ENCODE assay signal across 9 cellular contexts in genomic region chr12:121144416-121144914, GRCh38. TPM values are rescaled to one million over a fixed set of nuclear protein-coding genes. Genes with fewer than 3 reads are reported as not detected.
DNase-seq lines count a peak whose midpoint lies in the region; ATAC-seq, FAIRE-seq and TF ChIP-seq lines count a peak whose summit lies in the region.
"Had no signal": no experiment of that assay in that cellular context is flagged by ENCODE, and none has a peak within 500 bp of the region (broad histone marks: within the 10 kb centered on the region; RNA-seq: fewer than 3 reads in every experiment).

No MANE protein-coding gene starts in this region.

- H3K9ac ChIP-seq in K562 (ENCODE audit: insufficient read depth in 1 of 2, low read depth in 2 of 2, low read length in 2 of 2): no peak overlapping the region

- no TSS peak for BruUV-seq in K562 (replicated peaks; lab: Mats Ljungman, UMichigan)

- intact Hi-C loops in K562 (cut with micrococcal nuclease): no loop called here
- intact Hi-C loops in naive thymus-derived CD4-positive, alpha-beta T cell (cut with micrococcal nuclease): loop anchor here (1.0 to 2.0 kb wide), 2 partner anchors 15 to 16 kb away; no protein-coding TSS in a partner anchor

- peak overlapping the region; percentile 40; the same call in 1 of the 3 replicates for H3K27ac ChIP-seq in K562 (ENCODE audit: extremely low read depth, low read depth, low read length)
- no peak overlapping the region for H3K27ac ChIP-seq in naive thymus-derived CD4-positive, alpha-beta T cell (ENCODE audit: low read depth, low read length)

- 31% methylated on average over 3 of the region's 3 CpGs for WGBS in K562 (ENCODE audit: insufficient coverage, low coverage, missing lambda C conversion rate)

- H3K27me3 Mint-ChIP-seq in naive thymus-derived CD4-positive, alpha-beta T cell: no peaks in the 10 kb centered on the region

- POLR2A ChIA-PET in K562 (lab: Yijun Ruan, JAX): interaction anchor here (2.7 kb wide), 1 partner anchor 10 kb away, joined by 14 read pairs; no protein-coding TSS in a partner anchor
- POLR2A ChIA-PET in naive thymus-derived CD4-positive, alpha-beta T cell (lab: Charles Lee): no interaction called here

- no peaks in the 10 kb centered on the region for H4K20me1 ChIP-seq in K562 (replicated peaks; ENCODE audit: control insufficient read depth, insufficient read depth, low read length)

- peaks cover 14 to 30% (median 19%) of the 10 kb centered on the region in 7 donors for H3K4me1 Mint-ChIP-seq in naive thymus-derived CD4-positive, alpha-beta T cell

- peak overlapping the region; percentile 49; the same call in 1 of the 2 replicates for H2AFZ ChIP-seq in K562 (ENCODE audit: low read depth, low read length)

- in situ Hi-C loops in K562 (cut with MboI): no loop called here

- FAIRE-seq in K562 (lab: Jason Lieb, UNC): no peak

- CTCF ChIA-PET in K562 (lab: Yijun Ruan, JAX; ENCODE audit: low intra/inter-chr PET ratio): no interaction called here
- CTCF ChIA-PET in naive thymus-derived CD4-positive, alpha-beta T cell (lab: Charles Lee): no interaction called here

- TF ChIP-seq CTCF in K562 (IDR thresholded peaks at IDR 0.05 in 2 of 3, conservative IDR thresholded peaks at IDR 0.05 in 1 of 3; ENCODE audit: insufficient read depth in 2 of 3, low read depth in 1 of 3, low read length in 3 of 3): no peak

- H3K9me3 ChIP-seq in K562 (replicated peaks; ENCODE audit: control insufficient read depth, insufficient read depth, low read depth, low read length): no peaks in the 10 kb centered on the region
- no peaks in the 10 kb centered on the region for H3K9me3 ChIP-seq in naive thymus-derived CD4-positive, alpha-beta T cell (ENCODE audit: control insufficient read depth in 2 of 3, low read length in 3 of 3)

- H3K79me2 ChIP-seq in K562 (ENCODE audit: control insufficient read depth, insufficient read depth, low read length): no peaks in the 10 kb centered on the region

- H3K27me3 ChIP-seq in K562 (ENCODE audit: control insufficient read depth in 2 of 2, insufficient read depth in 2 of 2, low read length in 2 of 2): no peaks in the 10 kb centered on the region
- H3K27me3 ChIP-seq in naive thymus-derived CD4-positive, alpha-beta T cell (ENCODE audit: control insufficient read depth in 2 of 2, insufficient read depth in 2 of 2, low read length in 2 of 2): no peaks in the 10 kb centered on the region

- no peak for TF ChIP-seq RAD21 in K562 (CRISPR knock-in tag; conservative IDR thresholded peaks at IDR 0.05 in 1 of 2, IDR thresholded peaks at IDR 0.05 in 1 of 2)

- TF ChIP-seq POLR2A in K562 (conservative IDR thresholded peaks at IDR 0.05): no peak

- ATAC-seq in K562 (peak; percentile 49), HG03571 (IDR thresholded peaks at IDR 0.05; ENCODE audit: unreplicated experiment) (no peak)
- ATAC-seq in naive thymus-derived CD4-positive, alpha-beta T cell: peak; percentile 72

- no peaks in the 10 kb centered on the region for H3K9me1 ChIP-seq in K562 (ENCODE audit: control insufficient read depth, insufficient read depth, low read length)

- DNase-seq in EH (ENCODE audit: low read depth) (peak; percentile 13), MV-4-11 (lab: John Stamatoyannopoulos, UW) (peak; percentile 96), K562 (ENCODE audit: extremely low read depth in 1 of 4, low spot score in 3 of 4) (no peak), HUDEP-2 (lab: John Stamatoyannopoulos, UW; ENCODE audit: unreplicated experiment in 76 of 76) (no peak), NCI-H2081 treated with DMSO at 0.1 percent for 48 hours (lab: John Stamatoyannopoulos, UW) (no peak), SK-N-DZ (ENCODE audit: low spot score) (no peak)
- peak in 1 of 9 donors; percentile 10 for DNase-seq in naive thymus-derived CD4-positive, alpha-beta T cell
- DNase-seq: NCI-H1694 treated with DMSO at 0.1 percent for 48 hours had no signal

- peaks cover 0 to 50% (median 9%) of the 10 kb centered on the region in 5 donors for H3K36me3 Mint-ChIP-seq in naive thymus-derived CD4-positive, alpha-beta T cell

- peaks cover 0 to 3% (median 0%) of the 10 kb centered on the region in 11 donors for H3K9me3 Mint-ChIP-seq in naive thymus-derived CD4-positive, alpha-beta T cell

- H3K4me3 ChIP-seq in K562: no peak overlapping the region
- no peak overlapping the region for H3K4me3 ChIP-seq in naive thymus-derived CD4-positive, alpha-beta T cell (ENCODE audit: low read length)

- H3K36me3 ChIP-seq in K562 (ENCODE audit: control insufficient read depth, insufficient read depth, low read length): no peaks in the 10 kb centered on the region
- H3K36me3 ChIP-seq in naive thymus-derived CD4-positive, alpha-beta T cell (ENCODE audit: control insufficient read depth in 2 of 3, insufficient read depth in 3 of 3, low read length in 3 of 3): no peaks in the 10 kb centered on the region

- H3K4me2 ChIP-seq in K562 (ENCODE audit: insufficient read depth, low read length): peak overlapping the region; percentile 50; the same call in 1 of the 2 replicates

- H3K27ac Mint-ChIP-seq in naive thymus-derived CD4-positive, alpha-beta T cell: peak overlapping the region in 6 of 9 donors; percentile 1 to 87 (median 30)

- H3K4me3 Mint-ChIP-seq in naive thymus-derived CD4-positive, alpha-beta T cell: peak overlapping the region in 2 of 10 donors; percentile 47 to 60

- peaks cover 5 to 17% of the 10 kb centered on the region in 2 experiments; a peak in 3 of 5 replicates for H3K4me1 ChIP-seq in K562 (replicated peaks in 1 of 2; ENCODE audit: control insufficient read depth in 2 of 2, insufficient read depth in 2 of 2, low read length in 2 of 2)
- H3K4me1 ChIP-seq in naive thymus-derived CD4-positive, alpha-beta T cell (ENCODE audit: control insufficient read depth in 2 of 2, insufficient read depth in 2 of 2, low read length in 2 of 2): no peaks in the 10 kb centered on the region

- TF ChIP-seq EP300 in K562 (IDR thresholded peaks at IDR 0.05; ENCODE audit: low read length): no peak

TF ChIP-seq in K562, 482 proteins besides CTCF, POLR2A, EP300 and RAD21 (continues in another document):
- TF ChIP-seq, protein P1, sequence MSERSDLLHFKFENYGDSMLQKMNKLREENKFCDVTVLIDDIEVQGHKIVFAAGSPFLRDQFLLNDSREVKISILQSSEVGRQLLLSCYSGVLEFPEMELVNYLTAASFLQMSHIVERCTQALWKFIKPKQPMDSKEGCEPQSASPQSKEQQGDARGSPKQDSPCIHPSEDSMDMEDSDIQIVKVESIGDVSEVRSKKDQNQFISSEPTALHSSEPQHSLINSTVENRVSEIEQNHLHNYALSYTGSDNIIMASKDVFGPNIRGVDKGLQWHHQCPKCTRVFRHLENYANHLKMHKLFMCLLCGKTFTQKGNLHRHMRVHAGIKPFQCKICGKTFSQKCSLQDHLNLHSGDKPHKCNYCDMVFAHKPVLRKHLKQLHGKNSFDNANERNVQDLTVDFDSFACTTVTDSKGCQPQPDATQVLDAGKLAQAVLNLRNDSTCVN (CRISPR knock-in tag; IDR thresholded peaks at IDR 0.05): peak; percentile 94
- no peak for TF ChIP-seq E2F8 (IDR thresholded peaks at IDR 0.05; ENCODE audit: low read depth, partially characterized antibody)

RNA-seq across cellular contexts. Expression of gene P2RX7, which starts 11.8 kb away (rescaled TPM):
- total RNA-seq in K562 (2011; cell fraction: chromatin; rRNA removed; ENCODE audit: low replicate concordance): 0.42 TPM in 1 of 2 replicates, not detected in the other
- total RNA-seq in K562 (2011; cell fraction: nucleolus; rRNA removed): 0.13 TPM in 1 of 2 replicates, not detected in the other
- total RNA-seq in K562 (2011; cell fraction: nucleoplasm; rRNA removed): 0.31 and 0.37 TPM in 2 replicates
- total RNA-seq in K562 (2014; rRNA removed) (0.09 and 0.20 TPM in 2 replicates), K562 (2014; rRNA removed; fragmentation: Illumina TruSeq; extraction: Trizol) (0.38 and 0.44 TPM in 2 replicates), K562 (2015; rRNA removed; fragmentation: Illumina TruSeq; extraction: Trizol) (0.25 and 0.30 TPM in 2 replicates), K562 (2021) (0.40 TPM in 2 replicates)
- polyA plus RNA-seq in K562 (2011; rRNA removed) (0.04 and 0.12 TPM in 2 replicates), K562 (2014; fragmentation: Illumina TruSeq; extraction: Trizol) (0.46 and 0.65 TPM in 2 replicates), K562 (2014; fragmentation: Nextera tagmentation; extraction: Ambion mirVana) (under 1 TPM; 0.30 to 0.38 TPM), K562 (2014; rRNA removed) (0.15 and 0.27 TPM in 2 replicates)
- 0.04 TPM in 1 of 2 replicates, not detected in the other for polyA plus RNA-seq in K562 (2011; cell fraction: cytosol; rRNA removed)
- polyA plus RNA-seq in K562 (2011; cell fraction: nucleus; rRNA removed): 0.08 TPM in 1 of 2 replicates, not detected in the other
- polyA plus RNA-seq in K562 (2012): 0.68 and 6.5 TPM in 2 replicates
- not detected in 2 replicates for polyA minus RNA-seq in K562 (2011; rRNA and poly(A)+ RNA removed)
- not detected in 2 replicates for polyA minus RNA-seq in K562 (2011; cell fraction: cytosol; rRNA and poly(A)+ RNA removed)
- not detected in 2 replicates for polyA minus RNA-seq in K562 (2011; cell fraction: nucleus; rRNA and poly(A)+ RNA removed)
- total RNA-seq in naive thymus-derived CD4-positive, alpha-beta T cell: 10 to 100 TPM in 1 of 5 experiments, 1 to 10 TPM in 4; 4.1 to 14.7 (median 6.3) TPM
- 1 to 10 TPM; 2.0 to 5.1 TPM for polyA plus RNA-seq in naive thymus-derived CD4-positive, alpha-beta T cell
- 0.14 TPM in 1 of 2 replicates, not detected in the other for polyA plus RNA-seq in SK-N-DZ (2014; cell fraction: cytosol; rRNA removed)
- not detected in 2 replicates for polyA plus RNA-seq in SK-N-DZ (2014; cell fraction: nucleus; rRNA removed)

Comparison
In these comparisons a context has a peak if more than half of its experiments do, and no peak if none do; other contexts are left out.
1. DNase-seq: peak in EH (single experiment) and MV-4-11 (single experiment); none in K562 (0 of 4), HUDEP-2 (0 of 76), NCI-H2081 treated with DMSO at 0.1 percent for 48 hours (single experiment) and SK-N-DZ (single experiment).